Comparison of ENCODE assay signal across 7 cellular contexts in the genomic region with DNA sequence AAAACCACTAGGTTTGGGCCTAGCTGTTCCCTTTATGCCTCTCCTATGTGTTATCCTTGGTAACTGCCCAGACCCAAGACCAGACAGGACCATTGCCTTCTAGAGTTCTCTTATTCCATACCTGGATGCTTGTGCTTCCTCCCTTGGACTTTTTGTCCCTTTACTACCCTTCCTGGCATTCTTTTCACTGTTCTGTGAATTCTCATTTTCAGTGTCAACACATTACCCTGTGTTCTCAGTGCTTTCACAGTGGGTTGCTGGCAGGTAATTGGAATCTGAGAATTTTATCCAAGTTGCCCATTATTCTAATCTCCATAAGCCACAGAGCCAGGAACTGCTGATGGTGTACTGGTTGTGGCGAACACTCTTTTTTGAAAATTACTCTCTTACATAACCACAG. TPM values are rescaled to one million over a fixed set of nuclear protein-coding genes. Genes with fewer than 3 reads are reported as not detected.
"Had no signal": no experiment of that assay in that cellular context is flagged by ENCODE, and none has a peak within 500 bp of the region (broad histone marks: within the 10 kb centered on the region; RNA-seq: fewer than 3 reads in every experiment).

No MANE protein-coding gene starts in this region.

- ATAC-seq: GM23338, K562 had no signal

- DNase-seq: H9, HCEC 1CT, IMR-90, KG1 had no signal

RNA-seq across cellular contexts. Expression of a gene that starts 41.7 kb away (rescaled TPM):
- total RNA-seq: HT-29 had no signal
